Comparison of ENCODE assay signal across 8 cellular contexts in genomic region chr2:157055660-157056199, GRCh38.
DNase-seq lines count a peak whose midpoint lies in the region; ATAC-seq and TF ChIP-seq lines count a peak whose summit lies in the region.

No MANE protein-coding gene starts in this region.

- H3K4me1 ChIP-seq in heart left ventricle (no peaks in the 10 kb centered on the region), Peyer's patch (no peaks in the 10 kb centered on the region), upper lobe of right lung (no peaks in the 10 kb centered on the region), stomach (peaks cover 0 to 21% (median 9%) of the 10 kb centered on the region in 4 donors)

- 20 to 32% (median 22%) methylated on average over 2 of the region's 2 CpGs for WGBS in heart left ventricle, 4 donors
- 6 to 14% (median 11%) methylated on average over 2 of the region's 2 CpGs for WGBS in stomach, 5 donors

- H3K27me3 ChIP-seq in heart left ventricle (no peaks in the 10 kb centered on the region), Peyer's patch (no peaks in the 10 kb centered on the region), upper lobe of right lung (no peaks in the 10 kb centered on the region), stomach (no peaks in the 10 kb centered on the region)

- TF ChIP-seq POLR2A in heart left ventricle (IDR thresholded peaks at IDR 0.05) (no peak), Peyer's patch (IDR thresholded peaks at IDR 0.05) (no peak), stomach (IDR thresholded peaks at IDR 0.05) (no peak)

- H3K27ac ChIP-seq in heart left ventricle (peak overlapping the region in 2 of 12 donors; percentile 33 to 43), Peyer's patch (no peak overlapping the region), upper lobe of right lung (no peak overlapping the region), stomach (no peak overlapping the region)

- H3K36me3 ChIP-seq in heart left ventricle, result no peaks in the 10 kb centered on the region
- H3K36me3 ChIP-seq in Peyer's patch, result no peaks in the 10 kb centered on the region
- H3K36me3 ChIP-seq in upper lobe of right lung, result no peaks in the 10 kb centered on the region
- no peaks in the 10 kb centered on the region for H3K36me3 ChIP-seq in stomach

- ATAC-seq in heart left ventricle, result no peak
- ATAC-seq in left cardiac atrium, result no peak
- no peak for ATAC-seq in upper lobe of right lung
- ATAC-seq in HG03139 (IDR thresholded peaks at IDR 0.05; ENCODE audit: unreplicated experiment), result no peak
- no peak for ATAC-seq in HG03175 (IDR thresholded peaks at IDR 0.05; ENCODE audit: unreplicated experiment)

- peak in 11 of 12 donors; percentile 18 to 66 (median 42) for TF ChIP-seq CTCF in heart left ventricle (IDR thresholded peaks at IDR 0.05)
- TF ChIP-seq CTCF in Peyer's patch (IDR thresholded peaks at IDR 0.05), result peak in 4 of 6 experiments; percentile 30 to 52 (median 50)
- peak; percentile 50 for TF ChIP-seq CTCF in upper lobe of right lung (IDR thresholded peaks at IDR 0.05)
- peak in 2 of 7 experiments; percentile 29 to 44 for TF ChIP-seq CTCF in stomach (IDR thresholded peaks at IDR 0.05)

- DNase-seq in heart left ventricle (no peak), left cardiac atrium (no peak), Peyer's patch (no peak), fibroblast of the conjunctiva (ENCODE audit: low read depth) (peak; percentile 29), upper lobe of right lung (no peak), stomach (no peak)

- TF ChIP-seq EP300 in stomach (IDR thresholded peaks at IDR 0.05), result no peak

- H3K9me3 ChIP-seq in heart left ventricle, result no peaks in the 10 kb centered on the region
- no peaks in the 10 kb centered on the region for H3K9me3 ChIP-seq in Peyer's patch
- H3K9me3 ChIP-seq in upper lobe of right lung, result no peaks in the 10 kb centered on the region
- H3K9me3 ChIP-seq in stomach, result no peaks in the 10 kb centered on the region

- intact Hi-C loops in heart left ventricle (cut with DNase I) (loop anchor here in 2 of 10 donors (10.0 kb wide), 1 partner anchor 1681 kb away; no protein-coding TSS in a partner anchor), left cardiac atrium (cut with DNase I) (no loop called here), upper lobe of right lung (cut with DNase I) (no loop called here), stomach (cut with DNase I; ENCODE audit: low total_unique reads) (no loop called here)

- H3K4me3 ChIP-seq in heart left ventricle (peak overlapping the region in 1 of 12 donors; percentile 5), Peyer's patch (no peak overlapping the region), upper lobe of right lung (peak overlapping the region; percentile 9), stomach (no peak overlapping the region)
